ENCODE assay signal across 1 cellular context in genomic region chr17:64151016-64151368, GRCh38.
TF ChIP-seq lines count a peak whose summit lies in the region.

No MANE protein-coding gene starts in this region.

TF ChIP-seq in HepG2, 621 proteins besides CTCF, POLR2A, EP300 and RAD21 (continued from another document):
- TF ChIP-seq KMT2A (CRISPR knock-in tag; IDR thresholded peaks at IDR 0.05): 0 out of 2 replicates have a peak, but pooled peaks have one; percentile 1
- TF ChIP-seq ZNF33A (CRISPR knock-in tag; IDR thresholded peaks at IDR 0.05; ENCODE audit: borderline replicate concordance): 0 out of 2 replicates have a peak, but pooled peaks have one; percentile 34
- 0 out of 2 replicates have a peak, but pooled peaks have one; percentile 33 for TF ChIP-seq HDAC1 (CRISPR knock-in tag; IDR thresholded peaks at IDR 0.05)
- TF ChIP-seq MXI1 (IDR thresholded peaks at IDR 0.05; ENCODE audit: borderline replicate concordance, low read depth, low read length): no peak
- 0 out of 2 replicates have a peak, but pooled peaks have one; percentile 6 for TF ChIP-seq ZBTB42 (CRISPR knock-in tag; IDR thresholded peaks at IDR 0.05)
- TF ChIP-seq, protein P1, sequence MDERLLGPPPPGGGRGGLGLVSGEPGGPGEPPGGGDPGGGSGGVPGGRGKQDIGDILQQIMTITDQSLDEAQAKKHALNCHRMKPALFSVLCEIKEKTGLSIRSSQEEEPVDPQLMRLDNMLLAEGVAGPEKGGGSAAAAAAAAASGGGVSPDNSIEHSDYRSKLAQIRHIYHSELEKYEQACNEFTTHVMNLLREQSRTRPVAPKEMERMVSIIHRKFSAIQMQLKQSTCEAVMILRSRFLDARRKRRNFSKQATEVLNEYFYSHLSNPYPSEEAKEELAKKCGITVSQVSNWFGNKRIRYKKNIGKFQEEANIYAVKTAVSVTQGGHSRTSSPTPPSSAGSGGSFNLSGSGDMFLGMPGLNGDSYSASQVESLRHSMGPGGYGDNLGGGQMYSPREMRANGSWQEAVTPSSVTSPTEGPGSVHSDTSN (CRISPR knock-in tag; IDR thresholded peaks at IDR 0.05): no peak
- peak; percentile 94 for TF ChIP-seq ZNF441 (CRISPR knock-in tag; IDR thresholded peaks at IDR 0.05; ENCODE audit: borderline replicate concordance)
- TF ChIP-seq ZFP1 (CRISPR knock-in tag; IDR thresholded peaks at IDR 0.05): no peak
